In the genomic region with DNA sequence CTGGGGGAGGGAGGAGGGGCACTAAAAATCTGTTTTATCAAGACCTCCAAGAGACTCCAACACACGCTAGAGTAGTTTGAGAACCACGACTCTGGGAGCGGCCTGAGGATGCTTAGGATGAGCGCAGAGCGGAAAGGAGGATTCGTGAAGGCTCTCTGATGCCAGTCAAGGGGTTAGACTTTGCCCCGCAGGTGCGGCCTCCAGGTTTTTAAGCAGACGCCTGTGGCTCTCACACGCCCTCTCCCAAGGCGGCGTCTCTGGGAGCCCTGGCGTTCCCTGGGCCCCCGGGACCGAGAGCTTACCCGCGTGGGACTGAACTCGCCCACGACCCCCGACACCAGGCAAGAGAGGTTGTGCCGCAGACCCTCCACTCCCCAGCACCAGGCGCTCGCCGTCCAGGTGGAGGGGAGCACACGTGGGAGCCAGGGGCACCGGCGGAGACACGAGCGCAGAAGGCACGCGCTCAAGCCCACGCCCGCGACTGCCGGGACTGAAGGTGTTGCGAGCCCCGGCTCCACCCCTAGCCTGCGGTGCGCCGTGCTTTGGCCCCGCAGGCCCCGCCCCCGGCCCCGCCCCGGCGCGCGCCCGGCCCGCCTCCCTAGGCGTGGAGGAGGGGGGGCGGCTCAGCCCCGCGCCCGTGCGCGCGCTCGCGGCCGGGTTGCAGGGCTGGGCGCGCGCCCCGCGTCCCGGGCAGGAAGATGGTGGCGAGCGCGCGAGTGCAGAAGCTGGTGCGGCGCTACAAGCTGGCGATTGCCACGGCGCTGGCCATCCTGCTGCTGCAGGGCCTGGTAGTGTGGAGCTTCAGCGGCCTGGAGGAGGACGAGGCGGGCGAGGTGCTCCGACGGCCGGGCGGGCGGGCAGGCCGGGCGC, we compare ENCODE assay signal across 8 cellular contexts. TPM values are rescaled to one million over a fixed set of nuclear protein-coding genes. Genes with fewer than 3 reads are reported as not detected.
A peak's percentile ranks its signal among the peaks of the same experiment; 100 is the strongest.
DNase-seq lines count a peak whose midpoint lies in the region; ATAC-seq and TF ChIP-seq lines count a peak whose summit lies in the region.

A gene (plus strand): TSS at position 684 of the 870 bp plus-strand sequence. CDS start 15 bp downstream, at position 699.

- H3K27me3 ChIP-seq in BLaER1 treated with 17β-estradiol and CSF1 and Interleukin-3, amounts not matched to agents 10 nM and 100 nM, result no peaks in the 10 kb centered on the region

- peaks cover 33 to 48% (median 42%) of the 10 kb centered on the region in 10 experiments for H3K4me1 ChIP-seq in BLaER1 treated with 17β-estradiol and CSF1 and Interleukin-3, amounts not matched to agents 10 nM and 100 nM

- peaks cover 11 to 35% (median 30%) of the 10 kb centered on the region in 11 experiments; a peak in 19 of 22 replicates for H4K20me1 ChIP-seq in BLaER1 treated with 17β-estradiol and CSF1 and Interleukin-3, amounts not matched to agents 10 nM and 100 nM

- H3K27me3 Mint-ChIP-seq in activated CD8-positive, alpha-beta T cell treated with anti-CD3 and anti-CD28 coated beads for 36 hours, result no peaks in the 10 kb centered on the region

- H3K4me3 ChIP-seq in BLaER1 treated with 17β-estradiol and CSF1 and Interleukin-3, amounts not matched to agents 10 nM and 100 nM, result peak within 1 kb of the TSS; percentile 82 to 98 (median 92)

- POLR2A ChIA-PET in activated CD8-positive, alpha-beta T cell treated with anti-CD3 and anti-CD28 coated beads for 36 hours (lab: Charles Lee), result interaction anchor here (0.6 to 5.3 kb wide), 12 partner anchors 9 to 198 kb away, joined by 3 to 69 read pairs (median 6); a partner anchor contains a TSS

- no peaks in the 10 kb centered on the region for H3K9me3 Mint-ChIP-seq in activated CD8-positive, alpha-beta T cell treated with anti-CD3 and anti-CD28 coated beads for 36 hours

- H3K4me3 Mint-ChIP-seq in activated CD8-positive, alpha-beta T cell treated with anti-CD3 and anti-CD28 coated beads for 36 hours, result peak within 1 kb of the TSS; percentile 91

- CTCF ChIA-PET in activated CD8-positive, alpha-beta T cell treated with anti-CD3 and anti-CD28 coated beads for 36 hours (lab: Charles Lee), result interaction anchor here (0.9 to 4.8 kb wide), 3 partner anchors 15 to 70 kb away, joined by 3 to 69 read pairs (median 7); a partner anchor contains a TSS

- ATAC-seq in GM19328 (IDR thresholded peaks at IDR 0.05; ENCODE audit: unreplicated experiment), result peak; percentile 77
- ATAC-seq in HG03521 (IDR thresholded peaks at IDR 0.05; ENCODE audit: unreplicated experiment), result peak; percentile 80
- ATAC-seq in activated CD8-positive, alpha-beta T cell treated with anti-CD3 and anti-CD28 coated beads for 36 hours, result peak; percentile 93

- peaks cover 8 to 13% (median 9%) of the 10 kb centered on the region in 11 experiments; a peak in 17 of 22 replicates for H3K9me3 ChIP-seq in BLaER1 treated with 17β-estradiol and CSF1 and Interleukin-3, amounts not matched to agents 10 nM and 100 nM (replicated peaks in 1 of 11)

- intact Hi-C loops in activated CD8-positive, alpha-beta T cell treated with anti-CD3 and anti-CD28 coated beads for 36 hours (cut with micrococcal nuclease), result no loop called here

- no peak for TF ChIP-seq CTCF in activated CD8-positive, alpha-beta T cell treated with anti-CD3 and anti-CD28 coated beads for 36 hours (IDR thresholded peaks at IDR 0.05)

- peak within 1 kb of the TSS; percentile 91 to 100 (median 98) for H3K4me2 ChIP-seq in BLaER1 treated with 17β-estradiol and CSF1 and Interleukin-3, amounts not matched to agents 10 nM and 100 nM

- H3K36me3 Mint-ChIP-seq in activated CD8-positive, alpha-beta T cell treated with anti-CD3 and anti-CD28 coated beads for 36 hours (ENCODE audit: low read depth), result no peaks in the 10 kb centered on the region

- peak within 1 kb of the TSS; percentile 93 for H3K27ac Mint-ChIP-seq in activated CD8-positive, alpha-beta T cell treated with anti-CD3 and anti-CD28 coated beads for 36 hours

- peak within 1 kb of the TSS; percentile 87 to 96 (median 92) for H3K9ac ChIP-seq in BLaER1 treated with 17β-estradiol and CSF1 and Interleukin-3, amounts not matched to agents 10 nM and 100 nM

- DNase-seq in NCI-H82 treated with DMSO at 0.1 percent for 48 hours (lab: John Stamatoyannopoulos, UW; ENCODE audit: unreplicated experiment) (peak; percentile 50), lung microvascular endothelial cell (ENCODE audit: low read depth in 2 of 2) (peak; percentile 84 to 91)
- peak; percentile 91 for DNase-seq in activated CD8-positive, alpha-beta T cell treated with anti-CD3 and anti-CD28 coated beads for 36 hours
- peak; percentile 86 for DNase-seq in effector CD4-positive, alpha-beta T cell
- DNase-seq in stimulated activated CD4-positive, alpha-beta T cell treated with anti-CD3 and anti-CD28 coated beads, TNF-alpha, amount 100 ng/mL, for 4 hours (ENCODE audit: low read depth in 3 of 3), result peak; percentile 87 to 89 (median 88)

- peaks cover 33% of the 10 kb centered on the region for H3K4me1 Mint-ChIP-seq in activated CD8-positive, alpha-beta T cell treated with anti-CD3 and anti-CD28 coated beads for 36 hours (ENCODE audit: low read depth)

- H3K36me3 ChIP-seq in BLaER1 treated with 17β-estradiol and CSF1 and Interleukin-3, amounts not matched to agents 10 nM and 100 nM, result peaks cover 0 to 7% (median 0%) of the 10 kb centered on the region in 11 experiments; a peak in 2 of 22 replicates

- H3K27ac ChIP-seq in BLaER1 treated with 17β-estradiol and CSF1 and Interleukin-3, amounts not matched to agents 10 nM and 100 nM, result peak within 1 kb of the TSS; percentile 68 to 92 (median 88)

RNA-seq across cellular contexts. Expression of the gene that starts here (rescaled TPM):
- total RNA-seq in activated CD8-positive, alpha-beta T cell treated with anti-CD3 and anti-CD28 coated beads for 36 hours, result 10 to 100 TPM; 24.4 to 25.3 TPM
- total RNA-seq in lung microvascular endothelial cell, result 15.3 and 18.5 TPM in 2 replicates

Comparison
In these comparisons a context has a peak if more than half of its experiments do, and no peak if none do; other contexts are left out.
1. Peak in every context shown above with its lines: DNase-seq, ATAC-seq, H3K4me3 ChIP-seq and H3K27ac ChIP-seq.